11 cellular contexts compared by ENCODE assay signal in the genomic region with DNA sequence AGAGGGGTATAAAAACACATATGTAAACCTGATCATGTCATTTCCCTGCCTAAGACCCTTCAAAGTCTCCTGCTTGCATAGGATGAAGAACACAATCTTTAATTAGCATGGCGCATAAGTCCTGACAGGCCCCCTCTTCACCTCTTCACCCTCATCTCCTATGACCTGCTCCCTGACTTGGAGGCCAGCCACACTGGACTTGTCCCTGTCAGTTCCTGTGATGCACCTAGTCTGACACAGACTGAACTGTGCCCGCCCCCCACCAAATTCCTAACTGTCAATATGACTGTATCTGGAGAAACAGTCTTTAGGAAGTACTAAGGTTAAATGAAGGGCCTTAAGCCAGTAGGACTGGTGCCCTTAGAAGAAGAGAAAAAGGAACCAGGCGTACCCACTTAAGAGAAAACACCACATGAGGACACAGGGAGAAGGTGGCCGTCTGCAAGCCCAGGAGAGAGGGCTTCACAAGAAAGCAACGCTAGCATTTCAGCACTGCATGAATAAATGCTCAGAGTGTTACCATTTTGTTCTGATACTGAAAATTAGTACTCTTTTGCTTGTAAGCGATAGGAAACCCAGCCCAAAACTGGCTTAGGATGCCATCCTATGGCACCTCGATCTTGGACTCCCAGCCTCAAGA.
"Had no signal": no experiment of that assay in that cellular context is flagged by ENCODE, and none has a peak within 500 bp of the region (broad histone marks: within the 10 kb centered on the region; RNA-seq: fewer than 3 reads in every experiment).

No MANE protein-coding gene starts in this region.

- H3K4me3 ChIP-seq: GM23248, HAP-1 had no signal

- H3K4me1 ChIP-seq: HAP-1 had no signal

- H3K4me2 ChIP-seq: KMS-11 had no signal

- ATAC-seq: HCT116, HepG2 had no signal

- H3K4me1 Mint-ChIP-seq: IgD-negative memory B cell had no signal

- H3K4me3 Mint-ChIP-seq: HFFc6, IgD-negative memory B cell had no signal

- H3K9me3 Mint-ChIP-seq: HFFc6, IgD-negative memory B cell had no signal

- H3K36me3 ChIP-seq: HAP-1 had no signal

- FAIRE-seq: HepG2 had no signal

- H3K9me3 ChIP-seq: HAP-1 had no signal

- H3K9ac ChIP-seq: GM23248, KMS-11 had no signal

- H2AFZ ChIP-seq: GM23248 had no signal

- H3K36me3 Mint-ChIP-seq: IgD-negative memory B cell had no signal

- H3K27ac Mint-ChIP-seq: HFFc6, IgD-negative memory B cell had no signal

- H3K27ac ChIP-seq: GM23248, HL-60, KMS-11 had no signal

- DNase-seq: GM23248, H7, HFFc6, Karpas-422, KBM-7 had no signal
